Comparison of ENCODE assay signal across 7 cellular contexts in genomic region chr7:106737202-106737562, GRCh38.
A peak's percentile ranks its signal among the peaks of the same experiment; 100 is the strongest.
DNase-seq lines count a peak whose midpoint lies in the region; ATAC-seq and TF ChIP-seq lines count a peak whose summit lies in the region.

No MANE protein-coding gene starts in this region.

- TF ChIP-seq CTCF in Loucy (conservative IDR thresholded peaks at IDR 0.05; ENCODE audit: low read length) (peak; percentile 51), choroid plexus epithelial cell (conservative IDR thresholded peaks at IDR 0.05; ENCODE audit: low read depth, low read length) (peak; percentile 62), osteoblast (IDR thresholded peaks at IDR 0.05; ENCODE audit: extremely low read depth, low read depth, low read length) (peak; percentile 64)

- DNase-seq in EH (ENCODE audit: low read depth) = peak; percentile 72
- DNase-seq in choroid plexus epithelial cell (ENCODE audit: low read depth) = peak; percentile 83
- DNase-seq in osteoblast (ENCODE audit: insufficient read length, low spot score, missing footprints) = no peak
- DNase-seq in effector CD8-positive, alpha-beta T cell (lab: John Stamatoyannopoulos, UW) = no peak
- DNase-seq in NOMO-1 treated with DMSO at 0.1 percent for 48 hours (lab: John Stamatoyannopoulos, UW; ENCODE audit: unreplicated experiment) = no peak

- H3F3A ChIP-seq in Loucy (ENCODE audit: low read depth) = no peaks in the 10 kb centered on the region

- H3K27me3 ChIP-seq in Loucy (ENCODE audit: insufficient read depth, low read length, poor library complexity, severe bottlenecking) = no peaks in the 10 kb centered on the region
- H3K27me3 ChIP-seq in osteoblast (ENCODE audit: insufficient read depth, low read length) = no peaks in the 10 kb centered on the region

- H3K9ac ChIP-seq in Loucy (ENCODE audit: low read depth, low read length, poor library complexity, severe bottlenecking) = no peak overlapping the region

- H3K9me3 ChIP-seq in Loucy (ENCODE audit: insufficient read depth, low read depth, low read length) (0 out of 2 replicates have a peak, but pooled peaks cover 4% of the 10 kb centered on the region), osteoblast (ENCODE audit: low read depth, low read length) (no peaks in the 10 kb centered on the region)

- no peak for ATAC-seq in HG02852 (IDR thresholded peaks at IDR 0.05; ENCODE audit: unreplicated experiment)

- H3K4me2 ChIP-seq in Loucy (ENCODE audit: low read depth, low read length, poor library complexity, severe bottlenecking) = peak overlapping the region; percentile 62
- H3K4me2 ChIP-seq in osteoblast (ENCODE audit: insufficient read depth, low read length) = peak overlapping the region; percentile 77

- H3K36me3 ChIP-seq in Loucy (ENCODE audit: insufficient read depth, low read length) (no peaks in the 10 kb centered on the region), osteoblast (ENCODE audit: insufficient read depth, low read length) (no peaks in the 10 kb centered on the region)

- no peaks in the 10 kb centered on the region for H3K9me2 ChIP-seq in Loucy (replicated peaks; ENCODE audit: low read depth, low read length)

- H2AFZ ChIP-seq in Loucy (ENCODE audit: low read length) (peak overlapping the region; percentile 79), osteoblast (ENCODE audit: low read length) (peak overlapping the region; percentile 73)

- H3K79me2 ChIP-seq in Loucy (ENCODE audit: insufficient read depth, low read length) (no peaks in the 10 kb centered on the region), osteoblast (ENCODE audit: insufficient read depth, low read length) (no peaks in the 10 kb centered on the region)

- no peak overlapping the region for H3K4me3 ChIP-seq in Loucy (ENCODE audit: low read length, poor library complexity, severe bottlenecking)
- H3K4me3 ChIP-seq in choroid plexus epithelial cell (ENCODE audit: low read depth, low read length) = no peak overlapping the region
- H3K4me3 ChIP-seq in osteoblast (ENCODE audit: insufficient read depth, low read length) = peak overlapping the region; percentile 40

- H3K27ac ChIP-seq in osteoblast (ENCODE audit: low read depth, low read length) = peak overlapping the region; percentile 62

- H4K20me1 ChIP-seq in Loucy (ENCODE audit: insufficient read depth, low read length, poor library complexity, severe bottlenecking) (no peaks in the 10 kb centered on the region), osteoblast (ENCODE audit: insufficient read depth, low read length) (no peaks in the 10 kb centered on the region)

- H3K4me1 ChIP-seq in Loucy (ENCODE audit: insufficient read depth, low read length, poor library complexity, severe bottlenecking) (peaks cover 6% of the 10 kb centered on the region), osteoblast (ENCODE audit: insufficient read depth, low read length) (peaks cover 11% of the 10 kb centered on the region)

Comparison
In these comparisons a context has a peak if more than half of its experiments do, and no peak if none do; other contexts are left out.
1. DNase-seq: peak in EH (single experiment) and choroid plexus epithelial cell (single experiment); none in osteoblast (single experiment), effector CD8-positive, alpha-beta T cell (single experiment) and NOMO-1 treated with DMSO at 0.1 percent for 48 hours (single experiment).
2. Peak in every context shown above with its lines, with median percentiles within 50 percentile points of each other: CTCF ChIP-seq.